In genomic region chr4:138090145-138090917, GRCh38 we compare ENCODE assay signal across 8 cellular contexts.
A peak's percentile ranks its signal among the peaks of the same experiment; 100 is the strongest.
DNase-seq lines count a peak whose midpoint lies in the region; ATAC-seq and TF ChIP-seq lines count a peak whose summit lies in the region.

No MANE protein-coding gene starts in this region.

- H3K4me1 ChIP-seq in A673 (ENCODE audit: insufficient read depth, low read length, poor library complexity, severe bottlenecking) (peaks cover 5% of the 10 kb centered on the region), HAP-1 (no peaks in the 10 kb centered on the region; the same call in 1 of the 2 replicates), Panc1 (ENCODE audit: control insufficient read depth, insufficient read depth, low read length) (no peaks in the 10 kb centered on the region), right lobe of liver (no peaks in the 10 kb centered on the region)

- H3K9me3 ChIP-seq in A673 (ENCODE audit: low read depth, low read length, poor library complexity, severe bottlenecking) (no peaks in the 10 kb centered on the region), HAP-1 (no peaks in the 10 kb centered on the region), Panc1 (ENCODE audit: control insufficient read depth, insufficient read depth, low read depth, low read length) (no peaks in the 10 kb centered on the region), right lobe of liver (no peaks in the 10 kb centered on the region)

- no peak for TF ChIP-seq POLR2A in right lobe of liver (IDR thresholded peaks at IDR 0.05)

- in situ Hi-C loops in HAP-1 (cut with MboI; ENCODE audit: low sequenced_read_pairs), result no loop called here
- in situ Hi-C loops in Panc1 (cut with HindIII; ENCODE audit: low pct_unique_long_range_greater_than_20kb, low sequenced_read_pairs), result no loop called here

- intact Hi-C loops in A673 (cut with micrococcal nuclease; ENCODE audit: unreplicated experiment), result loop anchor here (1.0 to 5.0 kb wide), 3 partner anchors 55 to 592 kb away; no protein-coding TSS in a partner anchor
- intact Hi-C loops in Panc1 (cut with micrococcal nuclease; ENCODE audit: unreplicated experiment), result loop anchor here (2.0 to 10.0 kb wide), 3 partner anchors 53 to 594 kb away; no protein-coding TSS in a partner anchor
- intact Hi-C loops in right lobe of liver (cut with DNase I), result no loop called here

- DNase-seq in A673 (ENCODE audit: low spot score), result peak; percentile 88
- peak; percentile 34 for DNase-seq in GM04503 (ENCODE audit: low read depth)
- DNase-seq in HAP-1 (ENCODE audit: low spot score in 2 of 2), result peak; percentile 77 to 82
- peak; percentile 54 for DNase-seq in Panc1 (ENCODE audit: low read depth, low spot score)
- peak; percentile 88 for DNase-seq in choroid plexus epithelial cell (ENCODE audit: low read depth)
- peak in 1 of 3 donors; percentile 59 for DNase-seq in right lobe of liver
- peak in 33 of 49 donors; percentile 2 to 57 (median 19) for DNase-seq in substantia nigra (lab: John Stamatoyannopoulos, UW)

- peak; percentile 80 for TF ChIP-seq CTCF in A673 (conservative IDR thresholded peaks at IDR 0.05; ENCODE audit: low read depth, low read length)
- peak; percentile 61 for TF ChIP-seq CTCF in LNCAP (IDR thresholded peaks at IDR 0.05)
- peak; percentile 77 for TF ChIP-seq CTCF in Panc1 (IDR thresholded peaks at IDR 0.05)
- TF ChIP-seq CTCF in choroid plexus epithelial cell (conservative IDR thresholded peaks at IDR 0.05; ENCODE audit: low read depth, low read length), result peak; percentile 74
- peak; percentile 77 to 85 (median 83) for TF ChIP-seq CTCF in right lobe of liver (IDR thresholded peaks at IDR 0.05)

- no peaks in the 10 kb centered on the region for H3K27me3 ChIP-seq in A673 (replicated peaks; ENCODE audit: insufficient read depth, low read depth, low read length, poor library complexity)
- H3K27me3 ChIP-seq in HAP-1 (ENCODE audit: low read depth), result no peaks in the 10 kb centered on the region
- H3K27me3 ChIP-seq in Panc1 (ENCODE audit: control insufficient read depth, insufficient read depth, low read length), result no peaks in the 10 kb centered on the region
- H3K27me3 ChIP-seq in right lobe of liver, result no peaks in the 10 kb centered on the region

- POLR2A ChIA-PET in A673 (lab: Charles Lee; ENCODE audit: low non-redundant PET), result interaction anchor here (0.7 kb wide), 1 partner anchor 152 kb away, joined by 4 read pairs; the partner anchor contains the start of gene SLC7A11
- POLR2A ChIA-PET in Panc1 (lab: Charles Lee), result no interaction called here

- CTCF ChIA-PET in A673 (lab: Charles Lee) (interaction anchor here (0.7 to 1.9 kb wide), 8 partner anchors 9 to 966 kb away, joined by 3 to 15 read pairs (median 4); no protein-coding TSS in a partner anchor), Panc1 (lab: Charles Lee) (interaction anchor here (0.7 to 1.2 kb wide), 2 partner anchors 55 to 270 kb away, joined by 3 read pairs; no protein-coding TSS in a partner anchor)

- H3K27ac ChIP-seq in A673 (ENCODE audit: low read depth, low read length, poor library complexity, severe bottlenecking), result no peak overlapping the region
- no peak overlapping the region for H3K27ac ChIP-seq in Panc1 (ENCODE audit: low read length)
- no peak overlapping the region for H3K27ac ChIP-seq in right lobe of liver
- no peak overlapping the region for H3K27ac ChIP-seq in substantia nigra (ENCODE audit: low read depth, low read length, poor library complexity, severe bottlenecking)

- no TSS peak for BruUV-seq in A673 (replicated peaks; lab: Mats Ljungman, UMichigan)
- no TSS peak for BruUV-seq in Panc1 (replicated peaks; lab: Mats Ljungman, UMichigan)

- 22% methylated on average over 17 of the region's 17 CpGs for WGBS in right lobe of liver (ENCODE audit: insufficient coverage, low coverage, low lambda C conversion rate, missing lambda C conversion rate)

- H3K4me3 ChIP-seq in A673 (ENCODE audit: low read depth, low read length, poor library complexity, severe bottlenecking), result peak overlapping the region; percentile 38
- peak overlapping the region; percentile 15 for H3K4me3 ChIP-seq in HAP-1
- H3K4me3 ChIP-seq in Panc1 (ENCODE audit: low read depth in 2 of 2, low read length in 2 of 2), result peak overlapping the region in 1 of 2 experiments; percentile 3; a peak in 1 of 4 replicates
- H3K4me3 ChIP-seq in choroid plexus epithelial cell (ENCODE audit: low read depth, low read length), result peak overlapping the region; percentile 32
- H3K4me3 ChIP-seq in right lobe of liver, result no peak overlapping the region

- ATAC-seq in Panc1 (peak; percentile 80), right lobe of liver (peak; percentile 96 to 98 (median 98))

- H3K36me3 ChIP-seq in A673 (ENCODE audit: insufficient read depth, low read length, poor library complexity, severe bottlenecking) (no peaks in the 10 kb centered on the region), HAP-1 (replicated peaks) (no peaks in the 10 kb centered on the region), Panc1 (ENCODE audit: control insufficient read depth, insufficient read depth, low read length) (no peaks in the 10 kb centered on the region), right lobe of liver (no peaks in the 10 kb centered on the region)

Comparison
In these comparisons a context has a peak if more than half of its experiments do, and no peak if none do; other contexts are left out.
1. H3K4me3 ChIP-seq: peak in A673 (single experiment), HAP-1 (single experiment) and choroid plexus epithelial cell (single experiment); none in right lobe of liver (0 of 3).
2. intact Hi-C loops: an anchor here in A673 (1.0 to 5.0 kb wide) and Panc1 (2.0 to 10.0 kb wide); none called in right lobe of liver.
3. Peak in every context shown above with its lines, with median percentiles within 50 percentile points of each other: CTCF ChIP-seq.